Comparison of ENCODE assay signal across 17 cellular contexts in genomic region chr1:145987926-145988325, GRCh38. TPM values are rescaled to one million over a fixed set of nuclear protein-coding genes. Genes with fewer than 3 reads are reported as not detected.
DNase-seq lines count a peak whose midpoint lies in the region; ATAC-seq and TF ChIP-seq lines count a peak whose summit lies in the region.
"Had no signal": no experiment of that assay in that cellular context is flagged by ENCODE, and none has a peak within 500 bp of the region (broad histone marks: within the 10 kb centered on the region; RNA-seq: fewer than 3 reads in every experiment).

No MANE protein-coding gene starts in this region.

- H3K27me3 ChIP-seq in right cardiac atrium (ENCODE audit: control insufficient read depth, insufficient read depth) (no peaks in the 10 kb centered on the region), A673 (replicated peaks; ENCODE audit: insufficient read depth, low read depth, low read length, poor library complexity) (no peaks in the 10 kb centered on the region)
- H3K27me3 ChIP-seq: dorsolateral prefrontal cortex had no signal

- peaks cover 55% of the 10 kb centered on the region for H3K4me1 Mint-ChIP-seq in T-helper 1 cell treated with Interleukin-12 subunit alpha and Interleukin-12 subunit beta and Interleukin-4 antibody, amounts not matched to agents 30 μg/mL and 1 μg/mL, for 36 hours (ENCODE audit: low read depth)
- H3K4me1 Mint-ChIP-seq in stimulated activated effector memory CD8-positive, alpha-beta T cell treated with anti-CD3 and anti-CD28 coated beads, Interleukin-12 subunit alpha, Interleukin-12 subunit beta, amount 100 ng/mL, for 72 hours = peaks cover 62% of the 10 kb centered on the region

- H3K9me3 ChIP-seq in right cardiac atrium (ENCODE audit: control insufficient read depth, low read length) (no peaks in the 10 kb centered on the region), A673 (ENCODE audit: low read depth, low read length, poor library complexity, severe bottlenecking) (no peaks in the 10 kb centered on the region)

- H3K9me3 Mint-ChIP-seq in T-helper 1 cell treated with Interleukin-12 subunit alpha and Interleukin-12 subunit beta and Interleukin-4 antibody, amounts not matched to agents 30 μg/mL and 1 μg/mL, for 36 hours = no peaks in the 10 kb centered on the region
- H3K9me3 Mint-ChIP-seq in stimulated activated effector memory CD8-positive, alpha-beta T cell treated with anti-CD3 and anti-CD28 coated beads, Interleukin-12 subunit alpha, Interleukin-12 subunit beta, amount 100 ng/mL, for 72 hours = peaks cover 3% of the 10 kb centered on the region

- POLR2A ChIA-PET in RWPE1 (lab: Yijun Ruan, JAX; ENCODE audit: low non-redundant PET) (no interaction called here), A673 (lab: Charles Lee; ENCODE audit: low non-redundant PET) (no interaction called here)

- peaks cover 15% of the 10 kb centered on the region for H3K36me3 ChIP-seq in A673 (ENCODE audit: insufficient read depth, low read length, poor library complexity, severe bottlenecking)

- CTCF ChIA-PET in RWPE1 (lab: Yijun Ruan, JAX) = interaction anchor here (0.9 to 3.8 kb wide), 2 partner anchors 10 to 20 kb away, joined by 3 to 13 read pairs; no protein-coding TSS in a partner anchor
- CTCF ChIA-PET in A673 (lab: Charles Lee) = interaction anchor here (0.9 kb wide), 1 partner anchor 8 kb away, joined by 3 read pairs; no protein-coding TSS in a partner anchor

- no peak for DNase-seq in T-helper 1 cell
- DNase-seq in RWPE1 (ENCODE audit: low spot score) = no peak
- no peak for DNase-seq in right cardiac atrium
- no peak for DNase-seq in stimulated activated effector memory CD8-positive, alpha-beta T cell treated with anti-CD3 and anti-CD28 coated beads, Interleukin-12 subunit alpha, Interleukin-12 subunit beta, amount 100 ng/mL, for 72 hours (ENCODE audit: low spot score in 2 of 2)
- no peak for DNase-seq in cerebellar nuclear complex (lab: John Stamatoyannopoulos, UW)
- DNase-seq in A673 (ENCODE audit: low spot score) = no peak
- no peak for DNase-seq in kidney glomerular epithelial cell (lab: John Stamatoyannopoulos, UW)
- DNase-seq: anterior cingulate cortex, dorsolateral prefrontal cortex, Karpas-422, mesenchymal stem cell, NCI-H1436, NCI-H345 had no signal

- peak overlapping the region; percentile 5 for H3K27ac Mint-ChIP-seq in T-helper 1 cell treated with Interleukin-12 subunit alpha and Interleukin-12 subunit beta and Interleukin-4 antibody, amounts not matched to agents 30 μg/mL and 1 μg/mL, for 36 hours
- H3K27ac Mint-ChIP-seq in stimulated activated effector memory CD8-positive, alpha-beta T cell treated with anti-CD3 and anti-CD28 coated beads, Interleukin-12 subunit alpha, Interleukin-12 subunit beta, amount 100 ng/mL, for 72 hours = peak overlapping the region; percentile 71

- intact Hi-C loops in right cardiac atrium (cut with DNase I) = no loop called here
- intact Hi-C loops in A673 (cut with micrococcal nuclease; ENCODE audit: unreplicated experiment) = no loop called here

- peak overlapping the region; percentile 44 for H3K27ac ChIP-seq in RWPE1
- peak overlapping the region; percentile 64 for H3K27ac ChIP-seq in right cardiac atrium (ENCODE audit: low read length)
- H3K27ac ChIP-seq in A673 (ENCODE audit: low read depth, low read length, poor library complexity, severe bottlenecking) = no peak overlapping the region
- H3K27ac ChIP-seq: 22Rv1, HL-60 had no signal

- 96% methylated on average over 1 of the region's 1 CpG for WGBS in right cardiac atrium

- ATAC-seq in right cardiac atrium = no peak
- no peak for ATAC-seq in stimulated activated effector memory CD8-positive, alpha-beta T cell treated with anti-CD3 and anti-CD28 coated beads, Interleukin-12 subunit alpha, Interleukin-12 subunit beta, amount 100 ng/mL, for 72 hours

- no peaks in the 10 kb centered on the region for H3K27me3 Mint-ChIP-seq in T-helper 1 cell treated with Interleukin-12 subunit alpha and Interleukin-12 subunit beta and Interleukin-4 antibody, amounts not matched to agents 30 μg/mL and 1 μg/mL, for 36 hours (ENCODE audit: low read depth)

- no peak overlapping the region for H3K4me3 ChIP-seq in right cardiac atrium (ENCODE audit: low read length)
- H3K4me3 ChIP-seq in A673 (ENCODE audit: low read depth, low read length, poor library complexity, severe bottlenecking) = no peak overlapping the region
- H3K4me3 ChIP-seq: dorsolateral prefrontal cortex had no signal

- H3K4me1 ChIP-seq in right cardiac atrium (ENCODE audit: control insufficient read depth, insufficient read depth, low read length) (peaks cover 20% of the 10 kb centered on the region), A673 (ENCODE audit: insufficient read depth, low read length, poor library complexity, severe bottlenecking) (peaks cover 26% of the 10 kb centered on the region)

- no TSS peak for BruUV-seq in A673 (replicated peaks; lab: Mats Ljungman, UMichigan)

- H3K36me3 Mint-ChIP-seq in T-helper 1 cell treated with Interleukin-12 subunit alpha and Interleukin-12 subunit beta and Interleukin-4 antibody, amounts not matched to agents 30 μg/mL and 1 μg/mL, for 36 hours (ENCODE audit: low read depth) = peaks cover 15% of the 10 kb centered on the region
- peaks cover 20% of the 10 kb centered on the region for H3K36me3 Mint-ChIP-seq in stimulated activated effector memory CD8-positive, alpha-beta T cell treated with anti-CD3 and anti-CD28 coated beads, Interleukin-12 subunit alpha, Interleukin-12 subunit beta, amount 100 ng/mL, for 72 hours

- no peak for TF ChIP-seq CTCF in RWPE1 (conservative IDR thresholded peaks at IDR 0.05; ENCODE audit: low read depth)
- no peak for TF ChIP-seq CTCF in A673 (conservative IDR thresholded peaks at IDR 0.05; ENCODE audit: low read depth, low read length)

- no peak overlapping the region for H3K4me3 Mint-ChIP-seq in T-helper 1 cell treated with Interleukin-12 subunit alpha and Interleukin-12 subunit beta and Interleukin-4 antibody, amounts not matched to agents 30 μg/mL and 1 μg/mL, for 36 hours
- H3K4me3 Mint-ChIP-seq in stimulated activated effector memory CD8-positive, alpha-beta T cell treated with anti-CD3 and anti-CD28 coated beads, Interleukin-12 subunit alpha, Interleukin-12 subunit beta, amount 100 ng/mL, for 72 hours = no peak overlapping the region

RNA-seq across cellular contexts. Expression of gene TXNIP, which starts 8.5 kb away (rescaled TPM):
- total RNA-seq in right cardiac atrium = 100 to 1,000 TPM; 548 to 806 (median 632) TPM
- 943 TPM for polyA plus RNA-seq in right cardiac atrium
- total RNA-seq in A673 (2021) = 27.3 and 36.4 TPM in 2 replicates

RNA-seq across cellular contexts. Expression of gene POLR3GL, which starts 23.4 kb away (rescaled TPM):
- total RNA-seq in right cardiac atrium = 10 to 100 TPM; 51.4 to 54.4 (median 52.5) TPM
- 94.7 TPM for polyA plus RNA-seq in right cardiac atrium
- total RNA-seq in A673 (2021) = 8.5 and 11.6 TPM in 2 replicates

RNA-seq across cellular contexts. Expression of gene ANKRD34A, which starts 23.6 kb away (rescaled TPM):
- total RNA-seq in right cardiac atrium = 1 to 10 TPM; 1.7 to 3.9 (median 3.7) TPM
- polyA plus RNA-seq in right cardiac atrium = 1.8 TPM
- 1.6 and 2.2 TPM in 2 replicates for total RNA-seq in A673 (2021)

RNA-seq across cellular contexts. Expression of gene LIX1L, which starts 30.1 kb away (rescaled TPM):
- total RNA-seq in right cardiac atrium (10 to 100 TPM; 25.4 to 39.2 (median 28.4) TPM), A673 (2021) (39.6 and 40.1 TPM in 2 replicates)
- polyA plus RNA-seq in right cardiac atrium = 11.9 TPM

RNA-seq across cellular contexts. Expression of gene HJV, which starts 33.6 kb away (rescaled TPM):
- total RNA-seq in right cardiac atrium (100 to 1,000 TPM in 2 of 4 donors, 10 to 100 TPM in 2; 65.1 to 164 (median 97.1) TPM), A673 (2021) (0.24 and 0.31 TPM in 2 replicates)
- polyA plus RNA-seq in right cardiac atrium = 116 TPM
- total RNA-seq: omental fat pad had no signal

Comparison
In these comparisons a context has a peak if more than half of its experiments do, and no peak if none do; other contexts are left out.
1. RNA of gene TXNIP, which starts 8.5 kb away (total RNA-seq): 548 to 806 TPM in right cardiac atrium; 27.3 to 36.4 TPM in A673; every median in the first group is over 10 times any median in the second.